1 cellular context compared by ENCODE assay signal in the genomic region with DNA sequence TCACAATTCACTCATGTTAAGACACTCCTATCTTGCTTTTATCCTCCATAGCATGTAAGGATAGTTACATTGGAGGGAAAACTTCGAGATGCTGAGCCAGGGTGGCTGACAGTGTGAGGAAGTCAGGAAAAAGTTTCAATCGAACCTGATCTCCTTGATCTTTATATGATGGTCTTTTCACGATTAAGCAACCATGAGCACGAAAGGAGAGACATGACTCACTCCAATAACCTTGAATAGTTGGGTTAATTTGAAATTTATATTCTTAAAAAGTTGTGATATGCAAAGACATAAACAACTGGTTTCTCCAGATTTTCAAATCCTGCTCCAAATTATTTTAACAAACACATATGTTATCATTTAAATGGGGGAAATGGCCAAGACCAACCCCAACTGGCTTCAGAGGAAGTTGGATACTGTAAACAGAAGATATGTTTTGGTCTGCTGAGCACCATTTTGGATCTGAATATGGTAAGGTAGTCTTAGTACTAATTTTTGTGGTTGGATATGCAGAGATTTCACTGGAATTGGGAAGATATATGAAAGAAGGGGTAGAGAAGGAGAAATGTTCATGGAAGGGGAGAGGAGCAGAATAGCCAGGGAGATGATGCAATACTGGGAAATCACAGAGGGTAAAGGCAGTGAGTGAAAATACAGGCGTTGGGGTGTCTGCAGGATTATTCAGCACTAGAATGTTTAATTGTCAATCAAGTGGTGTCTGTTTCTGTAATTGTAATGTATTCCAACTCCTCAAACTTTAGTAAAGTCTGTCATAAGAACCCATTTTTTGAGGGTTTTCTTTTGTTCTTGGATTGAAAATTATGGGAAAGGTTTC.
TF ChIP-seq lines count a peak whose summit lies in the region.

No MANE protein-coding gene starts in this region.

TF ChIP-seq in HEK293, 187 proteins besides CTCF, POLR2A, EP300 and RAD21 (continued from another document and continues in another):
- TF ChIP-seq ATF2 (tag by site-specific recombination; IDR thresholded peaks at IDR 0.05; ENCODE audit: low read depth) = no peak
- TF ChIP-seq ZNF335 (tag by site-specific recombination; conservative IDR thresholded peaks at IDR 0.05) = peak; percentile 42
- TF ChIP-seq ZNF670 (tag by site-specific recombination; IDR thresholded peaks at IDR 0.05; ENCODE audit: low read depth) = no peak
- TF ChIP-seq HOXC10 (CRISPR knock-in tag; IDR thresholded peaks at IDR 0.05) = no peak
- TF ChIP-seq SP7 (tag by site-specific recombination; IDR thresholded peaks at IDR 0.05) = peak; percentile 46; the same call in 1 of the 2 replicates
- no peak for TF ChIP-seq ZNF621 (tag by site-specific recombination; IDR thresholded peaks at IDR 0.05)
- 0 out of 2 replicates have a peak, but pooled peaks have one; percentile 37 for TF ChIP-seq YY2 (tag by site-specific recombination; IDR thresholded peaks at IDR 0.05)
- no peak for TF ChIP-seq HOXA7 (CRISPR knock-in tag; IDR thresholded peaks at IDR 0.05; ENCODE audit: borderline replicate concordance)
- no peak for TF ChIP-seq KLF16 (tag by site-specific recombination; IDR thresholded peaks at IDR 0.05)
- TF ChIP-seq ZFP69B (tag by site-specific recombination; IDR thresholded peaks at IDR 0.05) = no peak
- TF ChIP-seq, protein P1, sequence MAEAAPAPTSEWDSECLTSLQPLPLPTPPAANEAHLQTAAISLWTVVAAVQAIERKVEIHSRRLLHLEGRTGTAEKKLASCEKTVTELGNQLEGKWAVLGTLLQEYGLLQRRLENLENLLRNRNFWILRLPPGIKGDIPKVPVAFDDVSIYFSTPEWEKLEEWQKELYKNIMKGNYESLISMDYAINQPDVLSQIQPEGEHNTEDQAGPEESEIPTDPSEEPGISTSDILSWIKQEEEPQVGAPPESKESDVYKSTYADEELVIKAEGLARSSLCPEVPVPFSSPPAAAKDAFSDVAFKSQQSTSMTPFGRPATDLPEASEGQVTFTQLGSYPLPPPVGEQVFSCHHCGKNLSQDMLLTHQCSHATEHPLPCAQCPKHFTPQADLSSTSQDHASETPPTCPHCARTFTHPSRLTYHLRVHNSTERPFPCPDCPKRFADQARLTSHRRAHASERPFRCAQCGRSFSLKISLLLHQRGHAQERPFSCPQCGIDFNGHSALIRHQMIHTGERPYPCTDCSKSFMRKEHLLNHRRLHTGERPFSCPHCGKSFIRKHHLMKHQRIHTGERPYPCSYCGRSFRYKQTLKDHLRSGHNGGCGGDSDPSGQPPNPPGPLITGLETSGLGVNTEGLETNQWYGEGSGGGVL (tag by site-specific recombination; IDR thresholded peaks at IDR 0.05) = peak; percentile 50; the same call in 1 of the 2 replicates
- no peak for TF ChIP-seq ZNF266 (tag by site-specific recombination; IDR thresholded peaks at IDR 0.05; ENCODE audit: low read depth)
- no peak for TF ChIP-seq ZNF501 (tag by site-specific recombination; IDR thresholded peaks at IDR 0.05)
- TF ChIP-seq ZNF140 (tag by site-specific recombination; IDR thresholded peaks at IDR 0.05) = peak; percentile 100
- no peak for TF ChIP-seq ZNF18 (tag by site-specific recombination; IDR thresholded peaks at IDR 0.05)
- TF ChIP-seq ZNF626 (tag by site-specific recombination; IDR thresholded peaks at IDR 0.05) = no peak
- no peak for TF ChIP-seq ZNF548 (tag by site-specific recombination; IDR thresholded peaks at IDR 0.05)
- 0 out of 2 replicates have a peak, but pooled peaks have one; percentile 39 for TF ChIP-seq ZNF692 (tag by site-specific recombination; IDR thresholded peaks at IDR 0.05)
- TF ChIP-seq KLF9 (tag by site-specific recombination; IDR thresholded peaks at IDR 0.05; ENCODE audit: low read depth) = no peak
- TF ChIP-seq ZNF768 (tag by site-specific recombination; IDR thresholded peaks at IDR 0.05) = no peak
- no peak for TF ChIP-seq ZNF660 (tag by site-specific recombination; IDR thresholded peaks at IDR 0.05)
- TF ChIP-seq MEIS1 (CRISPR knock-in tag; IDR thresholded peaks at IDR 0.05; ENCODE audit: borderline replicate concordance) = no peak
- TF ChIP-seq ZNF580 (tag by site-specific recombination; IDR thresholded peaks at IDR 0.05) = 0 out of 2 replicates have a peak, but pooled peaks have one; percentile 7
- no peak for TF ChIP-seq ZNF561 (tag by site-specific recombination; IDR thresholded peaks at IDR 0.05; ENCODE audit: borderline replicate concordance)
- TF ChIP-seq GLIS2 (tag by site-specific recombination; IDR thresholded peaks at IDR 0.05) = no peak
- no peak for TF ChIP-seq PATZ1 (tag by site-specific recombination; IDR thresholded peaks at IDR 0.05)
- TF ChIP-seq ZNF510 (tag by site-specific recombination; IDR thresholded peaks at IDR 0.05; ENCODE audit: insufficient replicate concordance) = no peak
- no peak for TF ChIP-seq EGR2 (tag by site-specific recombination; IDR thresholded peaks at IDR 0.05; ENCODE audit: low read depth)
- TF ChIP-seq ZNF292 (tag by site-specific recombination; IDR thresholded peaks at IDR 0.05; ENCODE audit: borderline replicate concordance, low read depth) = no peak
- TF ChIP-seq ZBTB20 (tag by site-specific recombination; IDR thresholded peaks at IDR 0.05) = peak; percentile 37; the same call in 1 of the 2 replicates
- TF ChIP-seq ZNF600 (tag by site-specific recombination; IDR thresholded peaks at IDR 0.05) = no peak
- no peak for TF ChIP-seq ZNF239 (tag by site-specific recombination; IDR thresholded peaks at IDR 0.05)
- no peak for TF ChIP-seq ZNF350 (tag by site-specific recombination; IDR thresholded peaks at IDR 0.05)
- TF ChIP-seq ZNF324 (tag by site-specific recombination; IDR thresholded peaks at IDR 0.05) = 0 out of 2 replicates have a peak, but pooled peaks have one; percentile 22
- no peak for TF ChIP-seq ZNF585B (tag by site-specific recombination; IDR thresholded peaks at IDR 0.05)
- no peak for TF ChIP-seq ZNF184 (tag by site-specific recombination; IDR thresholded peaks at IDR 0.05)
- TF ChIP-seq GLI2 (tag by site-specific recombination; IDR thresholded peaks at IDR 0.05; ENCODE audit: borderline replicate concordance, low read depth) = no peak
- no peak for TF ChIP-seq ZNF544 (tag by site-specific recombination; IDR thresholded peaks at IDR 0.05)
- 0 out of 2 replicates have a peak, but pooled peaks have one; percentile 15 for TF ChIP-seq ZNF366 (tag by site-specific recombination; conservative IDR thresholded peaks at IDR 0.05)
- no peak for TF ChIP-seq ZNF701 (tag by site-specific recombination; IDR thresholded peaks at IDR 0.05)
- TF ChIP-seq ZNF449 (tag by site-specific recombination; IDR thresholded peaks at IDR 0.05) = no peak
- TF ChIP-seq ZNF26 (tag by site-specific recombination; IDR thresholded peaks at IDR 0.05) = 0 out of 2 replicates have a peak, but pooled peaks have one; percentile 11
- TF ChIP-seq ZNF248 (tag by site-specific recombination; IDR thresholded peaks at IDR 0.05) = peak; percentile 87; the same call in 1 of the 2 replicates
- TF ChIP-seq, protein P2, sequence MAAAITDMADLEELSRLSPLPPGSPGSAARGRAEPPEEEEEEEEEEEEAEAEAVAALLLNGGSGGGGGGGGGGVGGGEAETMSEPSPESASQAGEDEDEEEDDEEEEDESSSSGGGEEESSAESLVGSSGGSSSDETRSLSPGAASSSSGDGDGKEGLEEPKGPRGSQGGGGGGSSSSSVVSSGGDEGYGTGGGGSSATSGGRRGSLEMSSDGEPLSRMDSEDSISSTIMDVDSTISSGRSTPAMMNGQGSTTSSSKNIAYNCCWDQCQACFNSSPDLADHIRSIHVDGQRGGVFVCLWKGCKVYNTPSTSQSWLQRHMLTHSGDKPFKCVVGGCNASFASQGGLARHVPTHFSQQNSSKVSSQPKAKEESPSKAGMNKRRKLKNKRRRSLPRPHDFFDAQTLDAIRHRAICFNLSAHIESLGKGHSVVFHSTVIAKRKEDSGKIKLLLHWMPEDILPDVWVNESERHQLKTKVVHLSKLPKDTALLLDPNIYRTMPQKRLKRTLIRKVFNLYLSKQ (tag by site-specific recombination; IDR thresholded peaks at IDR 0.05; ENCODE audit: borderline replicate concordance) = no peak
- no peak for TF ChIP-seq SCRT2 (tag by site-specific recombination; IDR thresholded peaks at IDR 0.05)
- TF ChIP-seq ZNF791 (tag by site-specific recombination; IDR thresholded peaks at IDR 0.05) = no peak
- TF ChIP-seq, protein P3, sequence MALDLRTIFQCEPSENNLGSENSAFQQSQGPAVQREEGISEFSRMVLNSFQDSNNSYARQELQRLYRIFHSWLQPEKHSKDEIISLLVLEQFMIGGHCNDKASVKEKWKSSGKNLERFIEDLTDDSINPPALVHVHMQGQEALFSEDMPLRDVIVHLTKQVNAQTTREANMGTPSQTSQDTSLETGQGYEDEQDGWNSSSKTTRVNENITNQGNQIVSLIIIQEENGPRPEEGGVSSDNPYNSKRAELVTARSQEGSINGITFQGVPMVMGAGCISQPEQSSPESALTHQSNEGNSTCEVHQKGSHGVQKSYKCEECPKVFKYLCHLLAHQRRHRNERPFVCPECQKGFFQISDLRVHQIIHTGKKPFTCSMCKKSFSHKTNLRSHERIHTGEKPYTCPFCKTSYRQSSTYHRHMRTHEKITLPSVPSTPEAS (tag by site-specific recombination; IDR thresholded peaks at IDR 0.05) = peak; percentile 10; the same call in 1 of the 2 replicates
- peak; percentile 64; the same call in 1 of the 2 replicates for TF ChIP-seq ZNF558 (tag by site-specific recombination; IDR thresholded peaks at IDR 0.05)
